17 cellular contexts compared by ENCODE assay signal in the genomic region with DNA sequence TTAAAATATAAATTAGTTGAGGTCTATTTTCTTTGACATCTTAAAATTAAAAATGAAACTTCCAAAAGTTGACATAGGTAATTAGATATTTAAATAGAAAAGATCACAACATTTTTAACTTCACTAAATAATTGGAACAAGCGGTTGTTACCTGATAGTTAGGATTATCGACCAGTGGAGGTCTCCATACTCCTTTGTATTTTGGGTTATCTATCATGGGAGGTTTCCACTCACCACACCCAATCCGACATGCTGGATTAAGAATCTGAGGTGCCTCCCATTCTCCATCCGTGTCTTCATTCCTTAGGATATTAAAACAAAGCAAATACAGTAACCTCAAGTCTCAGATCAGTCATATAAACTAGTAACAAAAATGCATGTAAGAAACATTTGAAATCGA. TPM values are rescaled to one million over a fixed set of nuclear protein-coding genes. Genes with fewer than 3 reads are reported as not detected.
"Had no signal": no experiment of that assay in that cellular context is flagged by ENCODE, and none has a peak within 500 bp of the region (broad histone marks: within the 10 kb centered on the region; RNA-seq: fewer than 3 reads in every experiment).

No MANE protein-coding gene starts in this region.

- H3K4me1 ChIP-seq: right atrium auricular region had no signal

- H3K27ac ChIP-seq: right atrium auricular region had no signal

- H3K9me3 ChIP-seq: right atrium auricular region had no signal

- DNase-seq: activated CD4-positive, alpha-beta memory T cell treated with anti-CD3 and anti-CD28 coated beads for 36 hours; activated CD8-positive, alpha-beta memory T cell treated with anti-CD3 and anti-CD28 coated beads, Interleukin-2, amount 10 ng/mL, durations not matched to agents 7 days and 5 days; activated naive CD4-positive, alpha-beta T cell treated with anti-CD3 and anti-CD28 coated beads for 36 hours; activated naive CD8-positive, alpha-beta T cell treated with anti-CD3 and anti-CD28 coated beads, Interleukin-2, amount 50 U/mL, for 24 hours; activated T-cell treated with anti-CD3 and anti-CD28 coated beads, Interleukin-2, amount 50 U/mL, for 1 hour; aorta; cerebellar nuclear complex; effector memory CD4-positive, alpha-beta T cell; hypothalamus; kidney glomerular epithelial cell; left ventricle myocardium superior; mesenchymal stem cell; nucleus accumbens; stimulated activated CD4-positive, alpha-beta T cell treated with anti-CD3 and anti-CD28 coated beads, Interleukin-2, amount 100 ng/mL, for 48 hours; T-helper 9 cell had no signal

- ATAC-seq: activated CD8-positive, alpha-beta memory T cell treated with anti-CD3 and anti-CD28 coated beads, Interleukin-2, amount 10 ng/mL, durations not matched to agents 7 days and 5 days; activated naive CD8-positive, alpha-beta T cell treated with anti-CD3 and anti-CD28 coated beads, Interleukin-2, amount 50 U/mL, for 24 hours; left ventricle myocardium superior; stimulated activated memory B cell treated with anti-CD40 and anti-IgM and Interleukin-4, amounts not matched to agents 10 μg/mL and 1 μg/mL and 100 μg/mL, for 72 hours had no signal

- H3K27me3 ChIP-seq: right atrium auricular region had no signal

- H3K36me3 ChIP-seq: right atrium auricular region had no signal

- H3K4me3 ChIP-seq: right atrium auricular region had no signal

RNA-seq across cellular contexts. Expression of gene CLGN, which starts 31.8 kb away (rescaled TPM):
- polyA plus RNA-seq: aorta had no signal
